ENCODE assay signal across 34 cellular contexts in genomic region chr14:57854571-57854970, GRCh38. TPM values are rescaled to one million over a fixed set of nuclear protein-coding genes. Genes with fewer than 3 reads are reported as not detected.
"Had no signal": no experiment of that assay in that cellular context is flagged by ENCODE, and none has a peak within 500 bp of the region (broad histone marks: within the 10 kb centered on the region; RNA-seq: fewer than 3 reads in every experiment).

No MANE protein-coding gene starts in this region.

- H3K36me3 Mint-ChIP-seq: mesothelial cell of epicardium, naive B cell had no signal

- DNase-seq: dermis blood vessel endothelial cell; effector CD8-positive, alpha-beta T cell; effector memory CD8-positive, alpha-beta T cell; endodermal cell; erythroblast; esophagus squamous epithelium; foreskin fibroblast; foreskin melanocyte; gastrocnemius medialis; glutamatergic neuron; head of caudate nucleus; heart right ventricle; hippocampal formation; left cardiac atrium; left lung; left ventricle myocardium superior; lower lobe of right lung; mesenchymal stem cell; mucosa of descending colon; naive B cell had no signal

- H3K27me3 ChIP-seq: esophagus squamous epithelium, gastrocnemius medialis, left lung had no signal

- H3K27ac ChIP-seq: coronary artery, dorsolateral prefrontal cortex, epithelial cell of prostate, esophagus squamous epithelium, gastrocnemius medialis, heart right ventricle, left lung, lower lobe of right lung had no signal

- FAIRE-seq: colon, endometrium, islet of Langerhans, keratinocyte had no signal

- H3K27ac Mint-ChIP-seq: effector memory CD8-positive, alpha-beta T cell; endodermal cell; mesothelial cell of epicardium had no signal

- H3K27me3 Mint-ChIP-seq: effector memory CD8-positive, alpha-beta T cell had no signal

- H3K4me1 Mint-ChIP-seq: endodermal cell, mesothelial cell of epicardium, naive B cell had no signal

- H3K36me3 ChIP-seq: esophagus squamous epithelium, gastrocnemius medialis, heart right ventricle, left lung, lower lobe of right lung had no signal

- H3K4me3 Mint-ChIP-seq: effector memory CD8-positive, alpha-beta T cell; endodermal cell; mesothelial cell of epicardium; naive B cell had no signal

- H3K4me3 ChIP-seq: coronary artery, dorsolateral prefrontal cortex, esophagus squamous epithelium, gastrocnemius medialis, heart right ventricle, left lung, lower lobe of right lung, mucosa of descending colon had no signal

- H3K9me3 ChIP-seq: esophagus squamous epithelium, gastrocnemius medialis, lower lobe of right lung, mucosa of descending colon had no signal

- H3K4me1 ChIP-seq: esophagus squamous epithelium, gastrocnemius medialis, heart right ventricle, left lung, lower lobe of right lung had no signal

- H3K9me3 Mint-ChIP-seq: mesothelial cell of epicardium had no signal

RNA-seq across cellular contexts. Expression of gene SLC35F4, which starts 11.3 kb away (rescaled TPM):
- total RNA-seq: dermis blood vessel endothelial cell, endodermal cell, esophagus mucosa, esophagus squamous epithelium, gastrocnemius medialis, glomerular endothelial cell, heart right ventricle, kidney epithelial cell, left cardiac atrium, left lung, left ventricle myocardium superior, lower lobe of right lung, lung microvascular endothelial cell, mesenteric fat pad, mesothelial cell of epicardium, mucosa of descending colon, myocyte had no signal
- polyA plus RNA-seq: heart right ventricle, keratinocyte had no signal
